In the genomic region with DNA sequence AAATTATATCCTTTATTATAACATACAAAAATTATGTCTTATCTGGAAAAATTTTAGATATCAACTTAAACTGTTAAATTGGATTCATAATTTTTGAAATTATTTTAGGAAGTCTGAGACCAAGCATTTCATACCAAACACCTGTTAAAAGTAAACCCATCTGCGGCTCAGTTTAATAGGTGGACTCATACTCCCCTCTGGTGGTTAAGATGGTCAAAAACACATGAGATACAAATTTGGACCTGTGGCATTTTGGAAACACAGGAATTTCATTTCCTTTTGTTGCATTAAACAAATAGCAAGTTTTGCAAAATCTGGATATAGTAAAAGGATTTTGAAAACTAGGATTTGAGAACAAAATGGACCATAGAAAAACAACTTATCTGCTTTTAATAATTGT, we compare ENCODE assay signal across 8 cellular contexts. TPM values are rescaled to one million over a fixed set of nuclear protein-coding genes. Genes with fewer than 3 reads are reported as not detected.
A peak's percentile ranks its signal among the peaks of the same experiment; 100 is the strongest.
DNase-seq lines count a peak whose midpoint lies in the region; ATAC-seq, FAIRE-seq and TF ChIP-seq lines count a peak whose summit lies in the region.

No MANE protein-coding gene starts in this region.

- H3K27me3 ChIP-seq in aorta (ENCODE audit: control insufficient read depth in 1 of 2, insufficient read depth in 2 of 2, low read length in 1 of 2) = no peaks in the 10 kb centered on the region

- H3K9me3 Mint-ChIP-seq in activated naive CD4-positive, alpha-beta T cell treated with anti-CD3 and anti-CD28 coated beads, Interleukin-2, amount 50 U/mL, for 72 hours = no peaks in the 10 kb centered on the region

- no peaks in the 10 kb centered on the region for H3K9me3 ChIP-seq in aorta (ENCODE audit: control insufficient read depth, low read length)

- WGBS in aorta, 2 donors = 23 to 25% methylated on average over 1 of the region's 1 CpG

- no peaks in the 10 kb centered on the region for H3K4me1 ChIP-seq in aorta (ENCODE audit: control insufficient read depth in 1 of 2, insufficient read depth in 2 of 2, low read length in 2 of 2)

- TF ChIP-seq CTCF in AG09319 (IDR thresholded peaks at IDR 0.05; ENCODE audit: low read depth, low read length) (peak; percentile 52), GM13977 (IDR thresholded peaks at IDR 0.05; ENCODE audit: extremely low read depth, insufficient read depth, missing control alignments) (peak; percentile 49), VCaP (conservative IDR thresholded peaks at IDR 0.05) (peak; percentile 80)

- no peaks in the 10 kb centered on the region for H3K36me3 Mint-ChIP-seq in activated naive CD4-positive, alpha-beta T cell treated with anti-CD3 and anti-CD28 coated beads, Interleukin-2, amount 50 U/mL, for 72 hours

- H3K36me3 ChIP-seq in aorta (ENCODE audit: control insufficient read depth in 1 of 2, insufficient read depth in 2 of 2, low read length in 1 of 2) = no peaks in the 10 kb centered on the region

- ATAC-seq in activated naive CD4-positive, alpha-beta T cell treated with anti-CD3 and anti-CD28 coated beads, Interleukin-2, amount 50 U/mL, for 72 hours = no peak
- no peak for ATAC-seq in HG03280 (IDR thresholded peaks at IDR 0.05; ENCODE audit: unreplicated experiment)
- no peak for ATAC-seq in aorta (ENCODE audit: low FRiP score)

- no peak overlapping the region for H3K27ac Mint-ChIP-seq in activated naive CD4-positive, alpha-beta T cell treated with anti-CD3 and anti-CD28 coated beads, Interleukin-2, amount 50 U/mL, for 72 hours

- H3K27ac ChIP-seq in VCaP (no peak overlapping the region), aorta (ENCODE audit: low read depth in 1 of 2, low read length in 2 of 2) (no peak overlapping the region)

- intact Hi-C loops in aorta (cut with DNase I) = no loop called here

- H3K4me3 ChIP-seq in aorta (ENCODE audit: low read length in 2 of 2) = no peak overlapping the region

- peak; percentile 15 for DNase-seq in AG09319 (ENCODE audit: extremely low read depth, low read depth)
- DNase-seq in GM13977 (ENCODE audit: low spot score) = no peak
- DNase-seq in HuH-7 (ENCODE audit: low spot score) = peak; percentile 36
- no peak for DNase-seq in activated naive CD4-positive, alpha-beta T cell treated with anti-CD3 and anti-CD28 coated beads, Interleukin-2, amount 50 U/mL, for 72 hours (ENCODE audit: low spot score in 2 of 2)
- DNase-seq in aorta = no peak

- FAIRE-seq in islet of Langerhans (lab: Jason Lieb, UNC) = peak; percentile 100

- in situ Hi-C loops in GM13977 (cut with MboI; ENCODE audit: low pct_unique_long_range_greater_than_20kb, low sequenced_read_pairs, unreplicated experiment) = no loop called here

RNA-seq across cellular contexts. Expression of gene RGMB, which starts 53.7 kb away (rescaled TPM):
- total RNA-seq in activated naive CD4-positive, alpha-beta T cell treated with anti-CD3 and anti-CD28 coated beads, Interleukin-2, amount 50 U/mL, for 72 hours = 1 to 10 TPM; 2.9 to 3.7 TPM
- 10 to 100 TPM; 11.9 to 13.9 TPM for total RNA-seq in aorta
- 1 to 10 TPM; 1.5 to 4.5 TPM for polyA plus RNA-seq in aorta

Comparison
In these comparisons a context has a peak if more than half of its experiments do, and no peak if none do; other contexts are left out.
1. DNase-seq: peak in AG09319 (single experiment) and HuH-7 (single experiment); none in GM13977 (single experiment), activated naive CD4-positive, alpha-beta T cell treated with anti-CD3 and anti-CD28 coated beads, Interleukin-2, amount 50 U/mL, for 72 hours (0 of 2) and aorta (0 of 2).
2. Peak in every context shown above with its lines, with median percentiles within 50 percentile points of each other: CTCF ChIP-seq.